1 cellular context compared by ENCODE assay signal in the genomic region with DNA sequence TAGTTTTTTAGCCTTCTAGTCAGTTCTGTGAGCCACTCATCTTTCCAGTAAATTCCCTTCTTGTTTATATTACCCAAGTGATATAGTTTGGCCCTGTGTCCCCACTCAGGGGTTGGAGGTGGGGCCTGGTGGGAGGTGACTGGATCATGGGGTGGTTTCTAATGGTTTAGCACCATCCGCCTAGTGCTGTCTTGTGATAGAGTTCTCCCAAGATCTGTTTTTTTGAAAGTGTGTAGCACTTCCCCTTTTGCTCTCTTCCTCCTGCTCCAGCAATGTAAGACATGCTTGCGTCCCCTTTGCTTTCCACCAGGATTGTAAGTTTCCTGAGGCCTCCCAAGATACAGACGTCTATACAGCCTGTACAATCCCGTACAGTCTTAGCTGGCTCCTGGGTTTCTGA.
TF ChIP-seq lines count a peak whose summit lies in the region.

No MANE protein-coding gene starts in this region.

TF ChIP-seq in GM23338, 12 proteins besides CTCF, POLR2A, EP300 and RAD21 (continued from another document):
- TF ChIP-seq NANOG (IDR thresholded peaks at IDR 0.05; ENCODE audit: borderline replicate concordance) (no peak), POLR2AphosphoS5 (IDR thresholded peaks at IDR 0.05; ENCODE audit: low read depth) (no peak)
TF ChIP-seq in GM23338: peak in this region for 0.
